In the genomic region with DNA sequence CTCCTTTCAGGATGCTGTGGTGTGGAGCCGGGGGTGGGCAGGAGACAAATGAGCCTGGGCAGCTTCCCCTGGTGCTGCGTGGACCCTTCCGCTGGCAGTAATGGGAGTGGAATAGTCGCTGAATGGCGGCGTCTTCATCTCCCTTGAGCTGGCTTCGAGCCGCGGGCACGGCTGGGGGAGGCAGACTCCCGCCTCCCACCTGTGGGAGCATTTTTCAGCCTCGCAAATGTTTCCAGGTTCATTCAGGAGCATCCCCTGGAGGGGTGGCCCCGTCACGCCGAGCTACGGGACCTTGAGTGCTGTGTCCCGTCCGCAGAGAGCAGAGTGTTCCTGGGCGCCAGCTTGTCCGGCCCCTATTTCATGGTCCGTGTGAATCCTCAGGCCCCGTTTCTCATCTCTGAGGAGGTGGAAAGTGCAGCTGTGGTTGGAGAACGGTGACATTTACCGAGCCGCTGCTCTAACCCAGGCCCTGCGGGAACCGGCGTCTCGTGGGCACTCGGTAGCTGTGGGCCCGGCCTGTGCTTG, we compare ENCODE assay signal across 36 cellular contexts.
"Had no signal": no experiment of that assay in that cellular context is flagged by ENCODE, and none has a peak within 500 bp of the region (broad histone marks: within the 10 kb centered on the region; RNA-seq: fewer than 3 reads in every experiment).

No MANE protein-coding gene starts in this region.

- H3K27ac ChIP-seq: ascending aorta, body of pancreas, brain microvascular endothelial cell, breast epithelium, VCaP had no signal

- H3K36me3 ChIP-seq: breast epithelium had no signal

- H3K9me3 ChIP-seq: ascending aorta, body of pancreas, breast epithelium had no signal

- FAIRE-seq: TTC549 had no signal

- H3K4me1 Mint-ChIP-seq: activated B cell treated with CpG ODN at 0.5 μM for 24 hours; activated CD4-positive, alpha-beta memory T cell treated with anti-CD3 and anti-CD28 coated beads, Interleukin-2, amount 10 ng/mL, durations not matched to agents 7 days and 5 days; activated CD4-positive, alpha-beta T cell treated with anti-CD3 and anti-CD28 coated beads for 36 hours; activated CD4-positive, alpha-beta T cell treated with anti-CD3 and anti-CD28 coated beads, Interleukin-2, amount 10 ng/mL, durations not matched to agents 7 days and 5 days; activated CD8-positive, alpha-beta memory T cell treated with anti-CD3 and anti-CD28 coated beads, Interleukin-2, amount 10 ng/mL, durations not matched to agents 7 days and 5 days; activated naive CD4-positive, alpha-beta T cell treated with anti-CD3 and anti-CD28 coated beads, Interleukin-2, amount 10 ng/mL, durations not matched to agents 7 days and 5 days; activated naive CD4-positive, alpha-beta T cell treated with anti-CD3 and anti-CD28 coated beads, Interleukin-2, amount 50 U/mL, for 24 hours; activated naive CD8-positive, alpha-beta T cell treated with anti-CD3 and anti-CD28 coated beads, Interleukin-2, amount 10 ng/mL, durations not matched to agents 7 days and 5 days; activated naive CD8-positive, alpha-beta T cell treated with anti-CD3 and anti-CD28 coated beads, Interleukin-2, amount 50 U/mL, for 24 hours had no signal

- H3K27ac Mint-ChIP-seq: activated B cell treated with CpG ODN at 0.5 μM for 24 hours; activated CD4-positive, alpha-beta memory T cell treated with anti-CD3 and anti-CD28 coated beads, Interleukin-2, amount 10 ng/mL, durations not matched to agents 7 days and 5 days; activated CD4-positive, alpha-beta T cell treated with anti-CD3 and anti-CD28 coated beads for 36 hours; activated CD4-positive, alpha-beta T cell treated with anti-CD3 and anti-CD28 coated beads, Interleukin-2, amount 10 ng/mL, durations not matched to agents 7 days and 5 days; activated CD8-positive, alpha-beta memory T cell treated with anti-CD3 and anti-CD28 coated beads, Interleukin-2, amount 10 ng/mL, durations not matched to agents 7 days and 5 days; activated CD8-positive, alpha-beta T cell treated with anti-CD3 and anti-CD28 coated beads, Interleukin-2, amount 10 ng/mL, durations not matched to agents 7 days and 5 days; activated naive CD4-positive, alpha-beta T cell treated with anti-CD3 and anti-CD28 coated beads, Interleukin-2, amount 10 ng/mL, durations not matched to agents 7 days and 5 days; activated naive CD4-positive, alpha-beta T cell treated with anti-CD3 and anti-CD28 coated beads, Interleukin-2, amount 50 U/mL, for 24 hours; activated naive CD8-positive, alpha-beta T cell; activated naive CD8-positive, alpha-beta T cell treated with anti-CD3 and anti-CD28 coated beads, Interleukin-2, amount 10 ng/mL, durations not matched to agents 7 days and 5 days; activated naive CD8-positive, alpha-beta T cell treated with anti-CD3 and anti-CD28 coated beads, Interleukin-2, amount 50 U/mL, for 24 hours; activated T-helper 2 cell treated with anti-CD3 and anti-CD28 coated beads, Interferon-gamma antibody, Interleukin-2, Interleukin-4, amounts not matched to agents 10 μg/mL and 5 μg/mL and 100 μg/mL, durations not matched to agents 14 hours and 24 hours and 36 hours; T-helper 1 cell treated with Interleukin-12 subunit alpha and Interleukin-12 subunit beta and Interleukin-4 antibody, amounts not matched to agents 30 μg/mL and 1 μg/mL, for 36 hours; T-helper 2 cell treated with Interferon-gamma antibody and Interleukin-4, amounts not matched to agents 5 μg/mL and 100 μg/mL, for 36 hours had no signal

- H3K27me3 Mint-ChIP-seq: activated B cell treated with CpG ODN at 0.5 μM for 24 hours; activated CD4-positive, alpha-beta memory T cell treated with anti-CD3 and anti-CD28 coated beads, Interleukin-2, amount 10 ng/mL, durations not matched to agents 7 days and 5 days; activated CD4-positive, alpha-beta T cell treated with anti-CD3 and anti-CD28 coated beads for 36 hours; activated CD4-positive, alpha-beta T cell treated with anti-CD3 and anti-CD28 coated beads, Interleukin-2, amount 10 ng/mL, durations not matched to agents 7 days and 5 days; activated CD8-positive, alpha-beta memory T cell treated with anti-CD3 and anti-CD28 coated beads, Interleukin-2, amount 10 ng/mL, durations not matched to agents 7 days and 5 days; activated naive CD4-positive, alpha-beta T cell treated with anti-CD3 and anti-CD28 coated beads, Interleukin-2, amount 10 ng/mL, durations not matched to agents 7 days and 5 days; activated naive CD4-positive, alpha-beta T cell treated with anti-CD3 and anti-CD28 coated beads, Interleukin-2, amount 50 U/mL, for 24 hours; activated naive CD8-positive, alpha-beta T cell; activated naive CD8-positive, alpha-beta T cell treated with anti-CD3 and anti-CD28 coated beads, Interleukin-2, amount 10 ng/mL, durations not matched to agents 7 days and 5 days; activated naive CD8-positive, alpha-beta T cell treated with anti-CD3 and anti-CD28 coated beads, Interleukin-2, amount 50 U/mL, for 24 hours had no signal

- ATAC-seq: activated CD4-positive, alpha-beta T cell treated with anti-CD3 and anti-CD28 coated beads for 36 hours; activated CD8-positive, alpha-beta memory T cell treated with anti-CD3 and anti-CD28 coated beads, Interleukin-2, amount 10 ng/mL, durations not matched to agents 7 days and 5 days; activated CD8-positive, alpha-beta T cell treated with anti-CD3 and anti-CD28 coated beads, Interleukin-2, amount 10 ng/mL, durations not matched to agents 7 days and 5 days; activated naive CD8-positive, alpha-beta T cell treated with anti-CD3 and anti-CD28 coated beads, Interleukin-2, amount 50 U/mL, for 24 hours; activated T-cell treated with anti-CD3 and anti-CD28 coated beads, Interleukin-2, amount 50 U/mL, for 4 hours; body of pancreas had no signal

- DNase-seq: activated B cell treated with CpG ODN at 0.5 μM for 24 hours; activated CD4-positive, alpha-beta memory T cell treated with anti-CD3 and anti-CD28 coated beads, Interleukin-2, amount 10 ng/mL, durations not matched to agents 7 days and 5 days; activated CD4-positive, alpha-beta T cell treated with anti-CD3 and anti-CD28 coated beads for 1 hour; activated CD4-positive, alpha-beta T cell treated with anti-CD3 and anti-CD28 coated beads for 36 hours; activated CD4-positive, alpha-beta T cell treated with anti-CD3 and anti-CD28 coated beads for 48 hours; activated CD4-positive, alpha-beta T cell treated with anti-CD3 and anti-CD28 coated beads, Interleukin-2, amount 10 ng/mL, durations not matched to agents 7 days and 5 days; activated CD4-positive, alpha-beta T cell treated with anti-CD3 and anti-CD28 coated beads, Interleukin-2, amount 50 U/mL, for 48 hours; activated CD8-positive, alpha-beta memory T cell treated with anti-CD3 and anti-CD28 coated beads for 24 hours; activated CD8-positive, alpha-beta memory T cell treated with anti-CD3 and anti-CD28 coated beads, Interleukin-2, amount 10 ng/mL, durations not matched to agents 7 days and 5 days; activated CD8-positive, alpha-beta T cell treated with anti-CD3 and anti-CD28 coated beads, Interleukin-2, amount 10 ng/mL, durations not matched to agents 7 days and 5 days; activated effector memory CD4-positive, alpha-beta T cell treated with Interleukin-2 at 50 U/mL for 16 hours; activated gamma-delta T cell; activated naive CD4-positive, alpha-beta T cell treated with anti-CD3 and anti-CD28 coated beads, Interleukin-2, amount 10 ng/mL, durations not matched to agents 7 days and 5 days; activated naive CD4-positive, alpha-beta T cell treated with Interleukin-2 at 50 U/mL for 16 hours; activated naive CD8-positive, alpha-beta T cell treated with anti-CD3 and anti-CD28 coated beads, Interleukin-2, amount 10 ng/mL, durations not matched to agents 7 days and 5 days; activated naive CD8-positive, alpha-beta T cell treated with anti-CD3 and anti-CD28 coated beads, Interleukin-2, amount 50 U/mL, for 24 hours; activated T-cell treated with anti-CD3 and anti-CD28 coated beads for 4 hours; activated T-cell treated with anti-CD3 and anti-CD28 coated beads, Interleukin-2, amount 50 U/mL, for 1 hour; activated T-cell treated with anti-CD3 and anti-CD28 coated beads, Interleukin-2, amount 50 U/mL, for 4 hours; amygdala; anterior cingulate cortex; body of pancreas; brain microvascular endothelial cell; central memory CD4-positive, alpha-beta T cell; T-helper 1 cell; T-helper 2 cell; T-helper 9 cell had no signal

- H3K4me1 ChIP-seq: body of pancreas, breast epithelium had no signal

- H3K36me3 Mint-ChIP-seq: activated CD8-positive, alpha-beta memory T cell treated with anti-CD3 and anti-CD28 coated beads, Interleukin-2, amount 10 ng/mL, durations not matched to agents 7 days and 5 days; activated naive CD4-positive, alpha-beta T cell treated with anti-CD3 and anti-CD28 coated beads, Interleukin-2, amount 10 ng/mL, durations not matched to agents 7 days and 5 days; activated naive CD4-positive, alpha-beta T cell treated with anti-CD3 and anti-CD28 coated beads, Interleukin-2, amount 50 U/mL, for 24 hours; activated naive CD8-positive, alpha-beta T cell had no signal

- H3K27me3 ChIP-seq: ascending aorta, body of pancreas, brain microvascular endothelial cell, breast epithelium had no signal

- H3K9me3 Mint-ChIP-seq: activated B cell treated with CpG ODN at 0.5 μM for 24 hours; activated naive CD4-positive, alpha-beta T cell treated with anti-CD3 and anti-CD28 coated beads, Interleukin-2, amount 50 U/mL, for 24 hours; activated naive CD8-positive, alpha-beta T cell treated with anti-CD3 and anti-CD28 coated beads, Interleukin-2, amount 50 U/mL, for 24 hours; activated T-cell treated with anti-CD3 and anti-CD28 coated beads, Interleukin-2, amount 50 U/mL, for 4 hours; T-helper 1 cell treated with Interleukin-12 subunit alpha and Interleukin-12 subunit beta and Interleukin-4 antibody, amounts not matched to agents 30 μg/mL and 1 μg/mL, for 36 hours; T-helper 2 cell treated with Interferon-gamma antibody and Interleukin-4, amounts not matched to agents 5 μg/mL and 100 μg/mL, for 36 hours had no signal

- H3K4me3 ChIP-seq: ascending aorta, body of pancreas, breast epithelium had no signal

- H3K4me3 Mint-ChIP-seq: activated B cell treated with CpG ODN at 0.5 μM for 24 hours; activated CD4-positive, alpha-beta memory T cell treated with anti-CD3 and anti-CD28 coated beads, Interleukin-2, amount 10 ng/mL, durations not matched to agents 7 days and 5 days; activated CD4-positive, alpha-beta T cell treated with anti-CD3 and anti-CD28 coated beads for 36 hours; activated CD4-positive, alpha-beta T cell treated with anti-CD3 and anti-CD28 coated beads, Interleukin-2, amount 10 ng/mL, durations not matched to agents 7 days and 5 days; activated CD8-positive, alpha-beta memory T cell treated with anti-CD3 and anti-CD28 coated beads, Interleukin-2, amount 10 ng/mL, durations not matched to agents 7 days and 5 days; activated CD8-positive, alpha-beta T cell treated with anti-CD3 and anti-CD28 coated beads, Interleukin-2, amount 10 ng/mL, durations not matched to agents 7 days and 5 days; activated naive CD4-positive, alpha-beta T cell treated with anti-CD3 and anti-CD28 coated beads, Interleukin-2, amount 10 ng/mL, durations not matched to agents 7 days and 5 days; activated naive CD4-positive, alpha-beta T cell treated with anti-CD3 and anti-CD28 coated beads, Interleukin-2, amount 50 U/mL, for 24 hours; activated naive CD8-positive, alpha-beta T cell; activated naive CD8-positive, alpha-beta T cell treated with anti-CD3 and anti-CD28 coated beads, Interleukin-2, amount 10 ng/mL, durations not matched to agents 7 days and 5 days; activated naive CD8-positive, alpha-beta T cell treated with anti-CD3 and anti-CD28 coated beads, Interleukin-2, amount 50 U/mL, for 24 hours; activated T-cell treated with anti-CD3 and anti-CD28 coated beads, Interleukin-2, amount 50 U/mL, for 4 hours; T-helper 1 cell treated with Interleukin-12 subunit alpha and Interleukin-12 subunit beta and Interleukin-4 antibody, amounts not matched to agents 30 μg/mL and 1 μg/mL, for 36 hours; T-helper 2 cell treated with Interferon-gamma antibody and Interleukin-4, amounts not matched to agents 5 μg/mL and 100 μg/mL, for 36 hours had no signal
